8 cellular contexts compared by ENCODE assay signal in genomic region chr6:30489081-30490030, GRCh38. TPM values are rescaled to one million over a fixed set of nuclear protein-coding genes. Genes with fewer than 3 reads are reported as not detected.
DNase-seq lines count a peak whose midpoint lies in the region; ATAC-seq, FAIRE-seq and TF ChIP-seq lines count a peak whose summit lies in the region.

Gene HLA-E (plus strand): TSS chr6:30489509. CDS start chr6:30489532, 23 bp downstream.

- H3K36me3 ChIP-seq in bronchial epithelial cell (ENCODE audit: control insufficient read depth, insufficient read depth, low read length): peaks cover 22% of the 10 kb centered on the region
- no peaks in the 10 kb centered on the region for H3K36me3 ChIP-seq in smooth muscle cell (ENCODE audit: low read depth)

- peaks cover 31% of the 10 kb centered on the region for H4K20me1 ChIP-seq in smooth muscle cell (ENCODE audit: low read depth)

- DNase-seq in 8988T: peak; percentile 74
- DNase-seq in NCI-H2171 (lab: John Stamatoyannopoulos, UW): peak; percentile 80
- DNase-seq in bronchial epithelial cell (ENCODE audit: low read depth): peak; percentile 99
- peak; percentile 90 for DNase-seq in iPS-NIHi7 (ENCODE audit: extremely low spot score)
- peak; percentile 56 for DNase-seq in smooth muscle cell (lab: John Stamatoyannopoulos, UW; ENCODE audit: unreplicated experiment)

- H3K4me3 ChIP-seq in WI38 (ENCODE audit: low read depth, low read length) (peak within 1 kb of the TSS; percentile 96), bronchial epithelial cell (ENCODE audit: low read depth, low read length) (peak within 1 kb of the TSS; percentile 80), smooth muscle cell (peak within 1 kb of the TSS; percentile 83)

- FAIRE-seq in bronchial epithelial cell (lab: Jason Lieb, UNC): peak; percentile 73

- H3K9ac ChIP-seq in smooth muscle cell (ENCODE audit: low read depth): peak within 1 kb of the TSS; percentile 86

- no peaks in the 10 kb centered on the region for H3K27me3 ChIP-seq in bronchial epithelial cell (ENCODE audit: control insufficient read depth, insufficient read depth, low read length)
- H3K27me3 ChIP-seq in smooth muscle cell (ENCODE audit: low read depth): no peaks in the 10 kb centered on the region

- peaks cover 3% of the 10 kb centered on the region for H3K4me1 ChIP-seq in smooth muscle cell (ENCODE audit: low read depth)

- TF ChIP-seq CTCF in WI38 (IDR thresholded peaks at IDR 0.05; ENCODE audit: low read depth, low read length) (no peak), bronchial epithelial cell (IDR thresholded peaks at IDR 0.05; ENCODE audit: insufficient read depth, low read length, severe bottlenecking) (no peak), smooth muscle cell (IDR thresholded peaks at IDR 0.05; ENCODE audit: borderline replicate concordance, insufficient read depth, poor library complexity, severe bottlenecking) (no peak)

- 7% methylated on average over 67 of the region's 69 CpGs for WGBS in smooth muscle cell (ENCODE audit: low lambda C conversion rate)

- peak within 1 kb of the TSS; percentile 95 for H3K27ac ChIP-seq in smooth muscle cell (ENCODE audit: low read depth)

- H3K4me2 ChIP-seq in smooth muscle cell: peak within 1 kb of the TSS; percentile 92

- no peaks in the 10 kb centered on the region for H3K9me3 ChIP-seq in smooth muscle cell (replicated peaks; ENCODE audit: low read depth)

- peak; percentile 71 for ATAC-seq in GM18519 (IDR thresholded peaks at IDR 0.05; ENCODE audit: low FRiP score, unreplicated experiment)
- peak; percentile 87 for ATAC-seq in HG03060 (IDR thresholded peaks at IDR 0.05; ENCODE audit: low read depth, unreplicated experiment)

- H3F3A ChIP-seq in smooth muscle cell (ENCODE audit: low read depth): peaks cover 6% of the 10 kb centered on the region

- H3K79me2 ChIP-seq in smooth muscle cell (ENCODE audit: low read depth): peaks cover 10% of the 10 kb centered on the region

- H2AFZ ChIP-seq in smooth muscle cell (ENCODE audit: low read depth): peak within 1 kb of the TSS; percentile 96

RNA-seq across cellular contexts. Expression of gene HLA-E, which starts in this region (rescaled TPM):
- 215 and 232 TPM in 2 replicates for total RNA-seq in bronchial epithelial cell
- 97.3 and 104 TPM in 2 replicates for total RNA-seq in smooth muscle cell
- 126 and 134 TPM in 2 replicates for polyA plus RNA-seq in smooth muscle cell

Comparison
In these comparisons a context has a peak if more than half of its experiments do, and no peak if none do; other contexts are left out.
1. Peak in every context shown above with its lines: DNase-seq, ATAC-seq, H3K4me3 ChIP-seq and H3K27ac ChIP-seq.